Comparison of ENCODE assay signal across 8 cellular contexts in genomic region chr11:47004595-47005033, GRCh38.
DNase-seq lines count a peak whose midpoint lies in the region; TF ChIP-seq lines count a peak whose summit lies in the region.

No MANE protein-coding gene starts in this region.

- no peaks in the 10 kb centered on the region for H3K27me3 ChIP-seq in Peyer's patch

- no peak overlapping the region for H3K4me3 ChIP-seq in HFF-Myc (replicated peaks; ENCODE audit: low read depth, low read length)
- H3K4me3 ChIP-seq in Peyer's patch: no peak overlapping the region

- no peak for TF ChIP-seq POLR2A in Peyer's patch (IDR thresholded peaks at IDR 0.05)

- no peaks in the 10 kb centered on the region for H3K9me3 ChIP-seq in Peyer's patch

- TF ChIP-seq CTCF in HFF-Myc (IDR thresholded peaks at IDR 0.05; ENCODE audit: low read depth, low read length, missing control alignments) (no peak), Peyer's patch (IDR thresholded peaks at IDR 0.05) (no peak), GM10266 (IDR thresholded peaks at IDR 0.05; ENCODE audit: control insufficient read depth, insufficient read depth, low read depth, missing control alignments) (no peak)

- no peaks in the 10 kb centered on the region for H3K36me3 ChIP-seq in Peyer's patch

- H3K27ac ChIP-seq in Peyer's patch: peak overlapping the region in 2 of 4 donors; percentile 14 to 65
- H3K27ac ChIP-seq in epithelial cell of prostate: no peak overlapping the region

- peak; percentile 91 for DNase-seq in AG08395 (ENCODE audit: low spot score)
- peak; percentile 96 for DNase-seq in HFF-Myc (ENCODE audit: extremely low read depth, low read depth)
- DNase-seq in Peyer's patch: peak; percentile 21 to 74 (median 50)
- DNase-seq in epithelial cell of prostate (ENCODE audit: low read depth, low spot score): peak; percentile 20
- peak; percentile 72 for DNase-seq in middle frontal gyrus (ENCODE audit: extremely low spot score, low spot score)
- no peak for DNase-seq in NCI-H1930 (lab: John Stamatoyannopoulos, UW)
- DNase-seq in NCI-H748 (lab: John Stamatoyannopoulos, UW; ENCODE audit: unreplicated experiment): no peak
- DNase-seq in GM10266 (ENCODE audit: extremely low spot score): no peak

- H3K4me1 ChIP-seq in Peyer's patch: peaks cover 0 to 19% (median 0%) of the 10 kb centered on the region in 4 donors

Comparison
In these comparisons a context has a peak if more than half of its experiments do, and no peak if none do; other contexts are left out.
1. DNase-seq: peak in AG08395 (single experiment), HFF-Myc (single experiment), Peyer's patch (3 of 3), epithelial cell of prostate (single experiment) and middle frontal gyrus (single experiment); none in NCI-H1930 (0 of 2), NCI-H748 (single experiment) and GM10266 (single experiment).